ENCODE assay signal across 8 cellular contexts in genomic region chr6:36195471-36196048, GRCh38. TPM values are rescaled to one million over a fixed set of nuclear protein-coding genes. Genes with fewer than 3 reads are reported as not detected.
DNase-seq lines count a peak whose midpoint lies in the region; ATAC-seq, FAIRE-seq and TF ChIP-seq lines count a peak whose summit lies in the region.

No MANE protein-coding gene starts in this region.

- H3K4me1 Mint-ChIP-seq in activated naive CD4-positive, alpha-beta T cell treated with anti-CD3 and anti-CD28 coated beads, Interleukin-2, amount 10 ng/mL, durations not matched to agents 7 days and 5 days: peaks cover 29% of the 10 kb centered on the region

- peak overlapping the region; percentile 73 to 90 for H3K9ac ChIP-seq in kidney (ENCODE audit: low read length in 2 of 2)

- H3K27ac ChIP-seq in kidney (ENCODE audit: low read depth in 2 of 2, low read length in 2 of 2) (peak overlapping the region; percentile 88 to 89), thoracic aorta (peak overlapping the region in 1 of 2 donors; percentile 94)

- no peak for FAIRE-seq in kidney (lab: Jason Lieb, UNC)

- H3K9me3 Mint-ChIP-seq in activated naive CD4-positive, alpha-beta T cell treated with anti-CD3 and anti-CD28 coated beads, Interleukin-2, amount 10 ng/mL, durations not matched to agents 7 days and 5 days: peaks cover 2% of the 10 kb centered on the region
- peaks cover 0 to 8% of the 10 kb centered on the region in 2 donors for H3K9me3 Mint-ChIP-seq in activated naive CD4-positive, alpha-beta T cell treated with anti-CD3 and anti-CD28 coated beads, Interleukin-2, amount 50 U/mL, for 72 hours

- TF ChIP-seq CTCF in kidney (IDR thresholded peaks at IDR 0.05; ENCODE audit: borderline replicate concordance, extremely low read depth, insufficient read depth) (no peak), thoracic aorta (IDR thresholded peaks at IDR 0.05) (no peak)

- peak overlapping the region; percentile 81 to 85 for H3K4me3 ChIP-seq in kidney (ENCODE audit: low read length in 2 of 2)
- peak overlapping the region; percentile 88 for H3K4me3 ChIP-seq in thoracic aorta

- H3K36me3 ChIP-seq in kidney (ENCODE audit: control insufficient read depth in 1 of 2, insufficient read depth in 2 of 2, low read length in 2 of 2): peaks cover 3% of the 10 kb centered on the region in 2 donors
- H3K36me3 ChIP-seq in thoracic aorta: peaks cover 7% of the 10 kb centered on the region

- DNase-seq in activated naive CD4-positive, alpha-beta T cell treated with anti-CD3 and anti-CD28 coated beads, Interleukin-2, amount 10 ng/mL, durations not matched to agents 7 days and 5 days: no peak
- no peak for DNase-seq in activated naive CD4-positive, alpha-beta T cell (lab: John Stamatoyannopoulos, UW)
- no peak for DNase-seq in activated naive CD4-positive, alpha-beta T cell treated with anti-CD3 and anti-CD28 coated beads, Interleukin-2, amount 50 U/mL, for 72 hours (ENCODE audit: low spot score in 2 of 2)
- DNase-seq in kidney: no peak
- DNase-seq in thoracic aorta (ENCODE audit: low spot score): no peak
- DNase-seq in kidney tubule cell (ENCODE audit: low spot score): no peak

- CTCF ChIA-PET in activated naive CD4-positive, alpha-beta T cell treated with anti-CD3 and anti-CD28 coated beads, Interleukin-2, amount 10 ng/mL, durations not matched to agents 7 days and 5 days (lab: Charles Lee): interaction anchor here (0.6 to 1.5 kb wide), 10 partner anchors 10 to 168 kb away, joined by 3 to 10 read pairs (median 6); partner anchors contain the start of genes MAPK13 and MAPK14

- H3K36me3 Mint-ChIP-seq in activated naive CD4-positive, alpha-beta T cell treated with anti-CD3 and anti-CD28 coated beads, Interleukin-2, amount 10 ng/mL, durations not matched to agents 7 days and 5 days: peaks cover 16% of the 10 kb centered on the region
- peaks cover 0 to 19% of the 10 kb centered on the region in 2 donors for H3K36me3 Mint-ChIP-seq in activated naive CD4-positive, alpha-beta T cell treated with anti-CD3 and anti-CD28 coated beads, Interleukin-2, amount 50 U/mL, for 72 hours

- peaks cover 6 to 7% of the 10 kb centered on the region in 2 donors for H3K4me1 ChIP-seq in kidney (ENCODE audit: control insufficient read depth in 1 of 2, insufficient read depth in 1 of 2, low read depth in 1 of 2, low read length in 2 of 2)
- peaks cover 11 to 21% of the 10 kb centered on the region in 2 donors for H3K4me1 ChIP-seq in thoracic aorta (ENCODE audit: control insufficient read depth in 1 of 2, low read depth in 2 of 2)

- H3K27ac Mint-ChIP-seq in activated naive CD4-positive, alpha-beta T cell treated with anti-CD3 and anti-CD28 coated beads, Interleukin-2, amount 10 ng/mL, durations not matched to agents 7 days and 5 days: peak overlapping the region; percentile 89
- H3K27ac Mint-ChIP-seq in activated naive CD4-positive, alpha-beta T cell treated with anti-CD3 and anti-CD28 coated beads, Interleukin-2, amount 50 U/mL, for 72 hours: peak overlapping the region; percentile 60 to 75

- ATAC-seq in activated naive CD4-positive, alpha-beta T cell treated with anti-CD3 and anti-CD28 coated beads, Interleukin-2, amount 50 U/mL, for 72 hours: no peak
- ATAC-seq in thoracic aorta (ENCODE audit: insufficient number of reproducible peaks, low FRiP score, low read depth) (no peak), HG03097 (IDR thresholded peaks at IDR 0.05; ENCODE audit: low FRiP score, unreplicated experiment) (no peak), HG02973 (IDR thresholded peaks at IDR 0.05; ENCODE audit: unreplicated experiment) (no peak)

- intact Hi-C loops in kidney (cut with DNase I): no loop called here

- H3K27me3 Mint-ChIP-seq in activated naive CD4-positive, alpha-beta T cell treated with anti-CD3 and anti-CD28 coated beads, Interleukin-2, amount 10 ng/mL, durations not matched to agents 7 days and 5 days: peaks cover 7% of the 10 kb centered on the region

- peak overlapping the region; percentile 74 for H3K4me3 Mint-ChIP-seq in activated naive CD4-positive, alpha-beta T cell treated with anti-CD3 and anti-CD28 coated beads, Interleukin-2, amount 10 ng/mL, durations not matched to agents 7 days and 5 days

- H3K9me3 ChIP-seq in kidney (ENCODE audit: control insufficient read depth in 1 of 2, low read length in 2 of 2) (no peaks in the 10 kb centered on the region), thoracic aorta (no peaks in the 10 kb centered on the region)

- H3K27me3 ChIP-seq in thoracic aorta (replicated peaks; ENCODE audit: insufficient read depth): no peaks in the 10 kb centered on the region

RNA-seq across cellular contexts. Expression of gene BRPF3, which starts 1.0 kb away (rescaled TPM):
- 10 to 100 TPM; 17.7 to 21.6 TPM for total RNA-seq in activated naive CD4-positive, alpha-beta T cell treated with anti-CD3 and anti-CD28 coated beads, Interleukin-2, amount 50 U/mL, for 72 hours
- 29.5 TPM for total RNA-seq in kidney
- polyA plus RNA-seq in kidney (ENCODE audit: insufficient read depth, low read depth, low replicate concordance): 10.2 TPM
- 10 to 100 TPM; 23.2 to 29.2 TPM for total RNA-seq in thoracic aorta
